1 cellular context compared by ENCODE assay signal in the genomic region with DNA sequence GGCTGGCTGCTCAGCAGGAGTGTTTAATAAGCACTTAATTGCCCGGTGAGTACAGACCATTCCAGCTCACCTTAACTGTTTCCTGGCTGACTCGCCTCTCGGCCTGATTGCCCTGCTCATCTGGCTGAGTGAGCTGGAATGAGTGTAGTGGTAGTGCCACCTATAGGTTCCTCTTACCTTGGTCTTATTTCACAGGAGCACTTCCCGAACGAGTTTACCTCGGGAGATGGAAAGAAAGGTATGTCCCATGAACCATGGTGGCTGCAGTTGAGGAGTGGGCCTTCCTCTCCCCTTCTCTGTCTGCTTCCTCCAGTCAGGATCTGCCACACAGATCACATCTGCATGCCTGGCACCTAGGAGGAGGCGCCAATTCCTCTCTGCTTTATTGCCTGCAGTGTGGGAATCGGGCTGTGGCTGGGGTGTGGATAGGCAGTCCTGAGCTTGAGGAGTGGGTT.
TF ChIP-seq lines count a peak whose summit lies in the region.

No MANE protein-coding gene starts in this region.

TF ChIP-seq in HEK293, 187 proteins besides CTCF, POLR2A, EP300 and RAD21 (continued from another document):
- TF ChIP-seq, protein P1, sequence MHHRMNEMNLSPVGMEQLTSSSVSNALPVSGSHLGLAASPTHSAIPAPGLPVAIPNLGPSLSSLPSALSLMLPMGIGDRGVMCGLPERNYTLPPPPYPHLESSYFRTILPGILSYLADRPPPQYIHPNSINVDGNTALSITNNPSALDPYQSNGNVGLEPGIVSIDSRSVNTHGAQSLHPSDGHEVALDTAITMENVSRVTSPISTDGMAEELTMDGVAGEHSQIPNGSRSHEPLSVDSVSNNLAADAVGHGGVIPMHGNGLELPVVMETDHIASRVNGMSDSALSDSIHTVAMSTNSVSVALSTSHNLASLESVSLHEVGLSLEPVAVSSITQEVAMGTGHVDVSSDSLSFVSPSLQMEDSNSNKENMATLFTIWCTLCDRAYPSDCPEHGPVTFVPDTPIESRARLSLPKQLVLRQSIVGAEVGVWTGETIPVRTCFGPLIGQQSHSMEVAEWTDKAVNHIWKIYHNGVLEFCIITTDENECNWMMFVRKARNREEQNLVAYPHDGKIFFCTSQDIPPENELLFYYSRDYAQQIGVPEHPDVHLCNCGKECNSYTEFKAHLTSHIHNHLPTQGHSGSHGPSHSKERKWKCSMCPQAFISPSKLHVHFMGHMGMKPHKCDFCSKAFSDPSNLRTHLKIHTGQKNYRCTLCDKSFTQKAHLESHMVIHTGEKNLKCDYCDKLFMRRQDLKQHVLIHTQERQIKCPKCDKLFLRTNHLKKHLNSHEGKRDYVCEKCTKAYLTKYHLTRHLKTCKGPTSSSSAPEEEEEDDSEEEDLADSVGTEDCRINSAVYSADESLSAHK (tag by site-specific recombination; IDR thresholded peaks at IDR 0.05) = no peak
- TF ChIP-seq ZXDB (tag by site-specific recombination; IDR thresholded peaks at IDR 0.05) (no peak), ZNF10 (tag by site-specific recombination; IDR thresholded peaks at IDR 0.05) (no peak), ZNF155 (tag by site-specific recombination; IDR thresholded peaks at IDR 0.05) (no peak), ZNF600 (tag by site-specific recombination; IDR thresholded peaks at IDR 0.05) (peak; percentile 60), ZNF521 (tag by site-specific recombination; IDR thresholded peaks at IDR 0.05) (no peak), ZNF529 (tag by site-specific recombination; IDR thresholded peaks at IDR 0.05; ENCODE audit: insufficient replicate concordance) (no peak), ZNF514 (tag by site-specific recombination; IDR thresholded peaks at IDR 0.05) (no peak), ZNF302 (tag by site-specific recombination; IDR thresholded peaks at IDR 0.05; ENCODE audit: low read depth) (no peak), ZNF211 (tag by site-specific recombination; IDR thresholded peaks at IDR 0.05; ENCODE audit: low read depth) (no peak), GLI4 (tag by site-specific recombination; IDR thresholded peaks at IDR 0.05) (no peak), ZNF654 (tag by site-specific recombination; IDR thresholded peaks at IDR 0.05; ENCODE audit: low read depth) (peak; percentile 85), ZNF530 (tag by site-specific recombination; IDR thresholded peaks at IDR 0.05; ENCODE audit: low read depth) (no peak), ZBTB17 (tag by site-specific recombination; IDR thresholded peaks at IDR 0.05) (peak; percentile 73), ZFP37 (tag by site-specific recombination; IDR thresholded peaks at IDR 0.05) (no peak), ZNF394 (tag by site-specific recombination; IDR thresholded peaks at IDR 0.05; ENCODE audit: borderline replicate concordance) (no peak), ZNF660 (tag by site-specific recombination; IDR thresholded peaks at IDR 0.05) (peak; percentile 96), ZNF610 (tag by site-specific recombination; IDR thresholded peaks at IDR 0.05; ENCODE audit: borderline replicate concordance) (no peak), ZNF221 (tag by site-specific recombination; IDR thresholded peaks at IDR 0.05; ENCODE audit: borderline replicate concordance) (no peak), ZNF391 (tag by site-specific recombination; IDR thresholded peaks at IDR 0.05; ENCODE audit: borderline replicate concordance, low read depth) (no peak), MZF1 (tag by site-specific recombination; IDR thresholded peaks at IDR 0.05; ENCODE audit: borderline replicate concordance) (no peak), ZNF48 (tag by site-specific recombination; IDR thresholded peaks at IDR 0.05) (no peak), ZNF292 (tag by site-specific recombination; IDR thresholded peaks at IDR 0.05; ENCODE audit: borderline replicate concordance, low read depth) (no peak), ZNF670 (tag by site-specific recombination; IDR thresholded peaks at IDR 0.05; ENCODE audit: low read depth) (no peak), IKZF3 (tag by site-specific recombination; IDR thresholded peaks at IDR 0.05) (no peak), PRDM1 (tag by site-specific recombination; IDR thresholded peaks at IDR 0.05) (no peak), BCL11B (tag by site-specific recombination; IDR thresholded peaks at IDR 0.05; ENCODE audit: low read depth) (no peak), ZNF184 (tag by site-specific recombination; IDR thresholded peaks at IDR 0.05) (no peak), ZNF311 (tag by site-specific recombination; IDR thresholded peaks at IDR 0.05; ENCODE audit: borderline replicate concordance) (no peak), ZNF174 (tag by site-specific recombination; IDR thresholded peaks at IDR 0.05) (no peak), ZNF626 (tag by site-specific recombination; IDR thresholded peaks at IDR 0.05) (no peak)
- TF ChIP-seq, protein P2, sequence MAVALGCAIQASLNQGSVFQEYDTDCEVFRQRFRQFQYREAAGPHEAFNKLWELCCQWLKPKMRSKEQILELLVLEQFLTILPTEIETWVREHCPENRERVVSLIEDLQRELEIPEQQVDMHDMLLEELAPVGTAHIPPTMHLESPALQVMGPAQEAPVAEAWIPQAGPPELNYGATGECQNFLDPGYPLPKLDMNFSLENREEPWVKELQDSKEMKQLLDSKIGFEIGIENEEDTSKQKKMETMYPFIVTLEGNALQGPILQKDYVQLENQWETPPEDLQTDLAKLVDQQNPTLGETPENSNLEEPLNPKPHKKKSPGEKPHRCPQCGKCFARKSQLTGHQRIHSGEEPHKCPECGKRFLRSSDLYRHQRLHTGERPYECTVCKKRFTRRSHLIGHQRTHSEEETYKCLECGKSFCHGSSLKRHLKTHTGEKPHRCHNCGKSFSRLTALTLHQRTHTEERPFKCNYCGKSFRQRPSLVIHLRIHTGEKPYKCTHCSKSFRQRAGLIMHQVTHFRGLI (tag by site-specific recombination; IDR thresholded peaks at IDR 0.05) = no peak
- TF ChIP-seq, protein P3, sequence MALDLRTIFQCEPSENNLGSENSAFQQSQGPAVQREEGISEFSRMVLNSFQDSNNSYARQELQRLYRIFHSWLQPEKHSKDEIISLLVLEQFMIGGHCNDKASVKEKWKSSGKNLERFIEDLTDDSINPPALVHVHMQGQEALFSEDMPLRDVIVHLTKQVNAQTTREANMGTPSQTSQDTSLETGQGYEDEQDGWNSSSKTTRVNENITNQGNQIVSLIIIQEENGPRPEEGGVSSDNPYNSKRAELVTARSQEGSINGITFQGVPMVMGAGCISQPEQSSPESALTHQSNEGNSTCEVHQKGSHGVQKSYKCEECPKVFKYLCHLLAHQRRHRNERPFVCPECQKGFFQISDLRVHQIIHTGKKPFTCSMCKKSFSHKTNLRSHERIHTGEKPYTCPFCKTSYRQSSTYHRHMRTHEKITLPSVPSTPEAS (tag by site-specific recombination; IDR thresholded peaks at IDR 0.05) = no peak
- TF ChIP-seq, protein P4, sequence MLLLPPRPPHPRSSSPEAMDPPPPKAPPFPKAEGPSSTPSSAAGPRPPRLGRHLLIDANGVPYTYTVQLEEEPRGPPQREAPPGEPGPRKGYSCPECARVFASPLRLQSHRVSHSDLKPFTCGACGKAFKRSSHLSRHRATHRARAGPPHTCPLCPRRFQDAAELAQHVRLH (tag by site-specific recombination; IDR thresholded peaks at IDR 0.05) = no peak
- TF ChIP-seq, protein P5, sequence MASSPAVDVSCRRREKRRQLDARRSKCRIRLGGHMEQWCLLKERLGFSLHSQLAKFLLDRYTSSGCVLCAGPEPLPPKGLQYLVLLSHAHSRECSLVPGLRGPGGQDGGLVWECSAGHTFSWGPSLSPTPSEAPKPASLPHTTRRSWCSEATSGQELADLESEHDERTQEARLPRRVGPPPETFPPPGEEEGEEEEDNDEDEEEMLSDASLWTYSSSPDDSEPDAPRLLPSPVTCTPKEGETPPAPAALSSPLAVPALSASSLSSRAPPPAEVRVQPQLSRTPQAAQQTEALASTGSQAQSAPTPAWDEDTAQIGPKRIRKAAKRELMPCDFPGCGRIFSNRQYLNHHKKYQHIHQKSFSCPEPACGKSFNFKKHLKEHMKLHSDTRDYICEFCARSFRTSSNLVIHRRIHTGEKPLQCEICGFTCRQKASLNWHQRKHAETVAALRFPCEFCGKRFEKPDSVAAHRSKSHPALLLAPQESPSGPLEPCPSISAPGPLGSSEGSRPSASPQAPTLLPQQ (tag by site-specific recombination; IDR thresholded peaks at IDR 0.05) = no peak
- TF ChIP-seq, protein P6, sequence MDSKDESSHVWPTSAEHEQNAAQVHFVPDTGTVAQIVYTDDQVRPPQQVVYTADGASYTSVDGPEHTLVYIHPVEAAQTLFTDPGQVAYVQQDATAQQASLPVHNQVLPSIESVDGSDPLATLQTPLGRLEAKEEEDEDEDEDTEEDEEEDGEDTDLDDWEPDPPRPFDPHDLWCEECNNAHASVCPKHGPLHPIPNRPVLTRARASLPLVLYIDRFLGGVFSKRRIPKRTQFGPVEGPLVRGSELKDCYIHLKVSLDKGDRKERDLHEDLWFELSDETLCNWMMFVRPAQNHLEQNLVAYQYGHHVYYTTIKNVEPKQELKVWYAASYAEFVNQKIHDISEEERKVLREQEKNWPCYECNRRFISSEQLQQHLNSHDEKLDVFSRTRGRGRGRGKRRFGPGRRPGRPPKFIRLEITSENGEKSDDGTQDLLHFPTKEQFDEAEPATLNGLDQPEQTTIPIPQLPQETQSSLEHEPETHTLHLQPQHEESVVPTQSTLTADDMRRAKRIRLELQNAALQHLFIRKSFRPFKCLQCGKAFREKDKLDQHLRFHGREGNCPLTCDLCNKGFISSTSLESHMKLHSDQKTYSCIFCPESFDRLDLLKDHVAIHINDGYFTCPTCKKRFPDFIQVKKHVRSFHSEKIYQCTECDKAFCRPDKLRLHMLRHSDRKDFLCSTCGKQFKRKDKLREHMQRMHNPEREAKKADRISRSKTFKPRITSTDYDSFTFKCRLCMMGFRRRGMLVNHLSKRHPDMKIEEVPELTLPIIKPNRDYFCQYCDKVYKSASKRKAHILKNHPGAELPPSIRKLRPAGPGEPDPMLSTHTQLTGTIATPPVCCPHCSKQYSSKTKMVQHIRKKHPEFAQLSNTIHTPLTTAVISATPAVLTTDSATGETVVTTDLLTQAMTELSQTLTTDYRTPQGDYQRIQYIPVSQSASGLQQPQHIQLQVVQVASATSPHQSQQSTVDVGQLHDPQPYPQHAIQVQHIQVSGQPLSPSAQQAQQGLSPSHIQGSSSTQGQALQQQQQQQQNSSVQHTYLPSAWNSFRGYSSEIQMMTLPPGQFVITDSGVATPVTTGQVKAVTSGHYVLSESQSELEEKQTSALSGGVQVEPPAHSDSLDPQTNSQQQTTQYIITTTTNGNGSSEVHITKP (tag by site-specific recombination; IDR thresholded peaks at IDR 0.05) = peak; percentile 77
